13 cellular contexts compared by ENCODE assay signal in genomic region chr17:81406117-81406953, GRCh38. TPM values are rescaled to one million over a fixed set of nuclear protein-coding genes. Genes with fewer than 3 reads are reported as not detected.
DNase-seq lines count a peak whose midpoint lies in the region; ATAC-seq and TF ChIP-seq lines count a peak whose summit lies in the region.
"Had no signal": no experiment of that assay in that cellular context is flagged by ENCODE, and none has a peak within 500 bp of the region (broad histone marks: within the 10 kb centered on the region; RNA-seq: fewer than 3 reads in every experiment).

No MANE protein-coding gene starts in this region.

- no peak for TF ChIP-seq CTCF in heart right ventricle (IDR thresholded peaks at IDR 0.05)
- TF ChIP-seq CTCF in colonic mucosa (IDR thresholded peaks at IDR 0.05), result no peak
- no peak for TF ChIP-seq CTCF in neural crest cell (conservative IDR thresholded peaks at IDR 0.05)
- TF ChIP-seq CTCF in type B pancreatic cell (conservative IDR thresholded peaks at IDR 0.05), result no peak

- H3K27ac Mint-ChIP-seq in neural crest cell (ENCODE audit: unreplicated experiment), result no peak overlapping the region
- H3K27ac Mint-ChIP-seq in type B pancreatic cell, result no peak overlapping the region
- H3K27ac Mint-ChIP-seq in stimulated activated naive CD8-positive, alpha-beta T cell treated with anti-CD3 and anti-CD28 coated beads, Interleukin-15, amount 100 ng/mL, for 72 hours, result no peak overlapping the region
- H3K27ac Mint-ChIP-seq: dendritic cell treated with granulocyte-macrophage colony-stimulating factor and Interleukin-4, amounts not matched to agents 40 ng/mL and 50 ng/mL, for 4 days had no signal

- H3K4me1 Mint-ChIP-seq in neural crest cell (peaks cover 59% of the 10 kb centered on the region), type B pancreatic cell (ENCODE audit: unreplicated experiment) (peaks cover 46% of the 10 kb centered on the region)
- peaks cover 21% of the 10 kb centered on the region for H3K4me1 Mint-ChIP-seq in stimulated activated naive CD8-positive, alpha-beta T cell treated with anti-CD3 and anti-CD28 coated beads, Interleukin-15, amount 100 ng/mL, for 72 hours

- ATAC-seq in heart right ventricle, result no peak
- ATAC-seq in left cardiac atrium, result no peak
- no peak for ATAC-seq in HG03460 (IDR thresholded peaks at IDR 0.05; ENCODE audit: unreplicated experiment)
- no peak for ATAC-seq in stimulated activated naive CD8-positive, alpha-beta T cell treated with anti-CD3 and anti-CD28 coated beads, Interleukin-15, amount 100 ng/mL, for 72 hours

- H3K27me3 ChIP-seq in heart right ventricle (peaks cover 0 to 1% (median 0%) of the 10 kb centered on the region in 7 donors), colonic mucosa (no peaks in the 10 kb centered on the region)

- H3K4me3 ChIP-seq in heart right ventricle (peak overlapping the region in 4 of 10 donors; percentile 6 to 75 (median 40)), colonic mucosa (peak overlapping the region; percentile 5)

- 74 to 80% methylated on average over 42 of the region's 42 CpGs for WGBS in heart right ventricle, 2 donors

- H3K36me3 Mint-ChIP-seq in neural crest cell (ENCODE audit: low read depth) (peaks cover 5% of the 10 kb centered on the region), type B pancreatic cell (no peaks in the 10 kb centered on the region)
- H3K36me3 Mint-ChIP-seq: naive B cell had no signal

- H3K9me3 Mint-ChIP-seq in neural crest cell (no peaks in the 10 kb centered on the region), type B pancreatic cell (no peaks in the 10 kb centered on the region)
- no peaks in the 10 kb centered on the region for H3K9me3 Mint-ChIP-seq in stimulated activated naive CD8-positive, alpha-beta T cell treated with anti-CD3 and anti-CD28 coated beads, Interleukin-15, amount 100 ng/mL, for 72 hours
- H3K9me3 Mint-ChIP-seq: dendritic cell treated with granulocyte-macrophage colony-stimulating factor and Interleukin-4, amounts not matched to agents 40 ng/mL and 50 ng/mL, for 4 days; naive B cell had no signal

- H3K27me3 Mint-ChIP-seq in neural crest cell (ENCODE audit: low read depth) (peaks cover 9% of the 10 kb centered on the region), type B pancreatic cell (no peaks in the 10 kb centered on the region)
- peaks cover 85% of the 10 kb centered on the region for H3K27me3 Mint-ChIP-seq in stimulated activated naive CD8-positive, alpha-beta T cell treated with anti-CD3 and anti-CD28 coated beads, Interleukin-15, amount 100 ng/mL, for 72 hours

- H3K9ac ChIP-seq in colonic mucosa (ENCODE audit: low read depth in 2 of 2, low read length in 2 of 2), result peak overlapping the region in 1 of 2 donors; percentile 43

- H3K36me3 ChIP-seq in heart right ventricle (no peaks in the 10 kb centered on the region), colonic mucosa (no peaks in the 10 kb centered on the region)

- intact Hi-C loops in heart right ventricle (cut with DNase I), result loop anchor here in 2 of 10 donors (5.0 to 10.0 kb wide), 2 partner anchors 76 to 78 kb away; no protein-coding TSS in a partner anchor
- intact Hi-C loops in left cardiac atrium (cut with DNase I), result no loop called here
- intact Hi-C loops in colonic mucosa (cut with DNase I), result no loop called here

- H3K9me3 ChIP-seq in heart right ventricle (no peaks in the 10 kb centered on the region), colonic mucosa (no peaks in the 10 kb centered on the region)

- H3K4me1 ChIP-seq in heart right ventricle, result peaks cover 34 to 72% (median 60%) of the 10 kb centered on the region in 9 donors
- H3K4me1 ChIP-seq in colonic mucosa, result peaks cover 19% of the 10 kb centered on the region

- H3K4me3 Mint-ChIP-seq in neural crest cell (peak overlapping the region; percentile 23), type B pancreatic cell (peak overlapping the region; percentile 36)
- H3K4me3 Mint-ChIP-seq in stimulated activated naive CD8-positive, alpha-beta T cell treated with anti-CD3 and anti-CD28 coated beads, Interleukin-15, amount 100 ng/mL, for 72 hours, result no peak overlapping the region
- H3K4me3 Mint-ChIP-seq: dendritic cell treated with granulocyte-macrophage colony-stimulating factor and Interleukin-4, amounts not matched to agents 40 ng/mL and 50 ng/mL, for 4 days; naive B cell had no signal

- H3K27ac ChIP-seq in heart right ventricle, result peak overlapping the region in 9 of 10 donors; percentile 24 to 99 (median 96)
- peak overlapping the region; percentile 88 for H3K27ac ChIP-seq in colonic mucosa

- DNase-seq in heart right ventricle, result no peak
- no peak for DNase-seq in left cardiac atrium
- peak; percentile 65 for DNase-seq in colonic mucosa
- no peak for DNase-seq in neural crest cell (ENCODE audit: low read depth, low spot score)
- DNase-seq in type B pancreatic cell (ENCODE audit: extremely low spot score, unreplicated experiment), result no peak
- DNase-seq in stimulated activated naive CD8-positive, alpha-beta T cell treated with anti-CD3 and anti-CD28 coated beads, Interleukin-15, amount 100 ng/mL, for 72 hours, result no peak
- DNase-seq in activated naive CD4-positive, alpha-beta T cell (lab: John Stamatoyannopoulos, UW), result no peak
- DNase-seq: H7, naive B cell, NCI-H1092, NCI-H526 treated with DMSO at 0.1 percent for 48 hours had no signal

RNA-seq across cellular contexts. Expression of gene BAHCC1, which starts 11.1 kb away (rescaled TPM):
- 10 to 100 TPM in 2 of 10 donors, 1 to 10 TPM in 8; 6.3 to 11.1 (median 9.2) TPM for total RNA-seq in heart right ventricle
- polyA plus RNA-seq in heart right ventricle, result 10 to 100 TPM in 1 of 2 donors, 1 to 10 TPM in 1; 4.8 to 13.1 TPM
- total RNA-seq in left cardiac atrium, result 1 to 10 TPM; 8.3 to 9.9 TPM
- 10 to 100 TPM; 12.5 to 26.3 TPM for total RNA-seq in colonic mucosa
- 57.4 and 61.3 TPM in 2 replicates for total RNA-seq in neural crest cell
- total RNA-seq in type B pancreatic cell (ENCODE audit: low replicate concordance), result 23.0 and 74.3 TPM in 2 replicates

Comparison
In these comparisons a context has a peak if more than half of its experiments do, and no peak if none do; other contexts are left out.
1. H3K4me3 Mint-ChIP-seq: peak in neural crest cell (single experiment) and type B pancreatic cell (single experiment); none in stimulated activated naive CD8-positive, alpha-beta T cell treated with anti-CD3 and anti-CD28 coated beads, Interleukin-15, amount 100 ng/mL, for 72 hours (0 of 2).